ENCODE assay signal across 1 cellular context in genomic region chr19:44767295-44768180, GRCh38.
TF ChIP-seq lines count a peak whose summit lies in the region.

No MANE protein-coding gene starts in this region.

TF ChIP-seq in GM12878, 131 proteins besides CTCF, POLR2A, EP300 and RAD21 (continued from another document):
- TF ChIP-seq RELB (IDR thresholded peaks at IDR 0.05; ENCODE audit: low read depth): peak; percentile 35; the same call in 1 of the 2 replicates
- TF ChIP-seq IRF5 (IDR thresholded peaks at IDR 0.05; ENCODE audit: borderline replicate concordance): no peak
- TF ChIP-seq ATF2 (IDR thresholded peaks at IDR 0.05; ENCODE audit: low read length): no peak
- no peak for TF ChIP-seq MEF2B (IDR thresholded peaks at IDR 0.05; ENCODE audit: partially characterized antibody, poor library complexity, severe bottlenecking)
- peak; percentile 68; the same call in 1 of the 2 replicates for TF ChIP-seq SMARCA5 (IDR thresholded peaks at IDR 0.05)
